ENCODE assay signal across 8 cellular contexts in the genomic region with DNA sequence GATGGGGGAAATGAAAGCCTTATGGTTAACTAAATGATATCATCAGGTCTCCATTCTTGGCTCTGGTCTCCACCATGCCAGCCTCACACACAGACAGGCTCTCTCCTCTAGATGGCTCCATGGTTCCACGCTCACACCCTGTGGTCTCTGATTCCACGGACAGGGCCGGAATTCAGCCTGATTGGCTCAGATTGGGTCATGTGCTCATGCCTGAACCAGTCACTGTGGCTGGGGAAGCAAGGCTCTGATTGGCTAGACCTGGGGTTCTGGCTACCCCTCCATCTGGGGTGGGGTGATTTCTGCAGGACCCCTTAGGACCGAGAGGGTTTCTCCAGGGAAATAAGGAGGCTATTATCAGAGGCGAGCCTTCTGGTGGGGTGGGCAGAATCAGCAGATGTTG.
DNase-seq lines count a peak whose midpoint lies in the region; TF ChIP-seq lines count a peak whose summit lies in the region.

No MANE protein-coding gene starts in this region.

- no peak overlapping the region for H3K27ac Mint-ChIP-seq in type B pancreatic cell

- no peaks in the 10 kb centered on the region for H3K9me3 Mint-ChIP-seq in type B pancreatic cell

- DNase-seq in G401 (ENCODE audit: low spot score) (peak; percentile 13), NCI-H146 (lab: John Stamatoyannopoulos, UW) (peak; percentile 36), amniotic epithelial cell (ENCODE audit: low read depth) (peak; percentile 40), iPS-NIHi7 (ENCODE audit: extremely low spot score) (peak; percentile 82), type B pancreatic cell (ENCODE audit: extremely low spot score, unreplicated experiment) (peak; percentile 53), cerebellum (ENCODE audit: low spot score) (no peak)
- no peak for DNase-seq in effector memory CD4-positive, alpha-beta T cell

- H3K27me3 ChIP-seq in effector memory CD4-positive, alpha-beta T cell (replicated peaks; ENCODE audit: control insufficient read depth, insufficient read depth, low read length, poor library complexity, severe bottlenecking) = peaks cover 3% of the 10 kb centered on the region

- H3K27ac ChIP-seq in 22Rv1 = no peak overlapping the region
- no peak overlapping the region for H3K27ac ChIP-seq in effector memory CD4-positive, alpha-beta T cell (ENCODE audit: insufficient read depth, low read length, poor library complexity, severe bottlenecking)

- in situ Hi-C loops in G401 (cut with HindIII; ENCODE audit: low sequenced_read_pairs) = no loop called here

- no peaks in the 10 kb centered on the region for H3K36me3 ChIP-seq in effector memory CD4-positive, alpha-beta T cell (ENCODE audit: control insufficient read depth, insufficient read depth, low read length)

- H3K4me1 ChIP-seq in effector memory CD4-positive, alpha-beta T cell (ENCODE audit: control insufficient read depth, insufficient read depth, low read length, poor library complexity, severe bottlenecking) = no peaks in the 10 kb centered on the region

- no peak overlapping the region for H3K4me3 Mint-ChIP-seq in type B pancreatic cell

- TF ChIP-seq CTCF in 22Rv1 (IDR thresholded peaks at IDR 0.05) (peak; percentile 75), type B pancreatic cell (conservative IDR thresholded peaks at IDR 0.05) (peak; percentile 63)

- no peaks in the 10 kb centered on the region for H3K36me3 Mint-ChIP-seq in type B pancreatic cell

- no peak overlapping the region for H3K4me3 ChIP-seq in effector memory CD4-positive, alpha-beta T cell (ENCODE audit: insufficient read depth, low read depth, low read length, poor library complexity, severe bottlenecking)

- H3K27me3 Mint-ChIP-seq in type B pancreatic cell = peaks cover 20% of the 10 kb centered on the region

- H3K4me1 Mint-ChIP-seq in type B pancreatic cell (ENCODE audit: unreplicated experiment) = no peaks in the 10 kb centered on the region

- H3K9me3 ChIP-seq in effector memory CD4-positive, alpha-beta T cell (ENCODE audit: control insufficient read depth, low read length) = no peaks in the 10 kb centered on the region

Comparison
In these comparisons a context has a peak if more than half of its experiments do, and no peak if none do; other contexts are left out.
1. DNase-seq: peak in G401 (single experiment), NCI-H146 (single experiment), amniotic epithelial cell (single experiment), iPS-NIHi7 (single experiment) and type B pancreatic cell (single experiment); none in cerebellum (single experiment) and effector memory CD4-positive, alpha-beta T cell (0 of 3).